Comparison of ENCODE assay signal across 15 cellular contexts in the genomic region with DNA sequence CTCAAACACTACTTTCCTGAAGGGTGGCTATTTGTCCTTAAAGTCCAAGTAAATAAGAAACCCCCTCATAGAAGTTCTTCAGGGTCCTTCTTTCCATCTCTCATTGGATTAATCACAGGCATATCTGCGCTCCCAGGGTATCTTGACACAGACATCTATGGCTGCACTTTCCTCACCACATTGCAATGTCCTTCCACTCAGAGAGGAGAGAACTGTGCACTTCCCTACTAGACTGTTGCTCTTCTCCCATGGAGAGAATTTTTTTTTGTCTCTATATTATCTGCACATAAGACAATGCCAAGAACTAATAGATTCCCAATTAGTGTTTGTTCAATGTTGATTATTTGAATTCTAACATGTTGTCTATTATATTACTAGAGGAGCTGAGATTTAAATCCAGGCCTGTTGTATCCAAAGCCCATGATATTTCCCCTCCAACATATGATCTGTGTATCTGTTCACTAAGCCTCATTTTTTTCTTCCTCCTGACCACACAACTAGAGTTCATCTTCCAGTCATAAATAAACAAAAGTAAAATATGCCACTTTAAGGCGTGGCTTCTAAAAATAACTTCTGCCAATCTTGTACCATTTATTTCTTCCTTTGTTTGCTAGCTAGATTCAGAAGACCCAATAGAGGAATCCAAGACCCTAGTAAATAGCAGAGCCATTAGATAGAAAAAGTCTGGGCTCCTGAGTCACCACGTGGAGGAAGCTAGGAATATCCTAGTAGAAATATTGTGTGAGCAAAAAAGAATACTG.
A peak's percentile ranks its signal among the peaks of the same experiment; 100 is the strongest.
DNase-seq lines count a peak whose midpoint lies in the region; ATAC-seq and TF ChIP-seq lines count a peak whose summit lies in the region.
"Had no signal": no experiment of that assay in that cellular context is flagged by ENCODE, and none has a peak within 500 bp of the region (broad histone marks: within the 10 kb centered on the region; RNA-seq: fewer than 3 reads in every experiment).

No MANE protein-coding gene starts in this region.

- BruUV-seq in Caco-2 (replicated peaks; lab: Mats Ljungman, UMichigan): no TSS peak

- no peaks in the 10 kb centered on the region for H3K36me3 Mint-ChIP-seq in Caco-2 (ENCODE audit: insufficient read depth, unreplicated experiment)

- H3K9ac ChIP-seq in mucosa of rectum (ENCODE audit: low read depth in 1 of 2, low read length in 2 of 2): no peak overlapping the region

- H3K4me1 ChIP-seq in Caco-2: peaks cover 31% of the 10 kb centered on the region
- H3K4me1 ChIP-seq in mucosa of rectum (ENCODE audit: control insufficient read depth in 2 of 2, insufficient read depth in 2 of 2, low read length in 2 of 2): peaks cover 0 to 13% of the 10 kb centered on the region in 2 donors
- H3K4me1 ChIP-seq in stomach: peaks cover 0 to 4% (median 0%) of the 10 kb centered on the region in 4 donors
- H3K4me1 ChIP-seq: pancreas, vagina had no signal

- 62 to 68% (median 65%) methylated on average over 3 of the region's 3 CpGs for WGBS in stomach, 5 donors

- ATAC-seq in GM21367 (IDR thresholded peaks at IDR 0.05; ENCODE audit: unreplicated experiment): no peak
- no peak for ATAC-seq in HG02970 (IDR thresholded peaks at IDR 0.05; ENCODE audit: low FRiP score, unreplicated experiment)
- no peak for ATAC-seq in GM21528 (IDR thresholded peaks at IDR 0.05; ENCODE audit: low FRiP score, unreplicated experiment)
- ATAC-seq: activated T-cell treated with anti-CD3 and anti-CD28 coated beads, Interleukin-2, amount 50 U/mL, for 72 hours had no signal

- peak overlapping the region; percentile 25 for H3K27ac Mint-ChIP-seq in Caco-2 (ENCODE audit: unreplicated experiment)
- H3K27ac Mint-ChIP-seq: activated T-cell treated with anti-CD3 and anti-CD28 coated beads, Interleukin-2, amount 50 U/mL, for 72 hours had no signal

- peaks cover 14% of the 10 kb centered on the region for H3K4me1 Mint-ChIP-seq in Caco-2 (ENCODE audit: low read depth, unreplicated experiment)

- peaks cover 8% of the 10 kb centered on the region for H3K9me3 Mint-ChIP-seq in Caco-2 (ENCODE audit: unreplicated experiment)
- H3K9me3 Mint-ChIP-seq: activated T-cell treated with anti-CD3 and anti-CD28 coated beads, Interleukin-2, amount 50 U/mL, for 72 hours had no signal

- TF ChIP-seq POLR2A in stomach (IDR thresholded peaks at IDR 0.05): no peak

- intact Hi-C loops in Caco-2 (cut with micrococcal nuclease; ENCODE audit: unreplicated experiment) (no loop called here), stomach (cut with DNase I; ENCODE audit: low total_unique reads) (no loop called here)

- POLR2A ChIA-PET in Caco-2 (lab: Charles Lee): no interaction called here

- no peak for TF ChIP-seq EP300 in stomach (IDR thresholded peaks at IDR 0.05)

- H3K27me3 Mint-ChIP-seq in Caco-2 (ENCODE audit: insufficient read depth, unreplicated experiment): no peaks in the 10 kb centered on the region

- no peak overlapping the region for H3K4me3 Mint-ChIP-seq in Caco-2 (ENCODE audit: unreplicated experiment)
- H3K4me3 Mint-ChIP-seq: activated T-cell treated with anti-CD3 and anti-CD28 coated beads, Interleukin-2, amount 50 U/mL, for 72 hours had no signal

- TF ChIP-seq CTCF in Caco-2 (IDR thresholded peaks at IDR 0.05; ENCODE audit: insufficient read depth in 1 of 2, low read depth in 1 of 2, low read length in 1 of 2, severe bottlenecking in 1 of 2, unreplicated experiment in 1 of 2): no peak
- TF ChIP-seq CTCF in stomach (IDR thresholded peaks at IDR 0.05): no peak

- H3K36me3 ChIP-seq in Caco-2 (ENCODE audit: control insufficient read depth, insufficient read depth, low read length): no peaks in the 10 kb centered on the region
- no peaks in the 10 kb centered on the region for H3K36me3 ChIP-seq in mucosa of rectum (ENCODE audit: control insufficient read depth in 2 of 2, insufficient read depth in 2 of 2, low read length in 2 of 2)
- H3K36me3 ChIP-seq in stomach: no peaks in the 10 kb centered on the region
- H3K36me3 ChIP-seq: pancreas, vagina had no signal

- CTCF ChIA-PET in Caco-2 (lab: Charles Lee): interaction anchor here (0.9 kb wide), 1 partner anchor 8 kb away, joined by 3 read pairs; no protein-coding TSS in a partner anchor

- no peak overlapping the region for H3K4me3 ChIP-seq in Caco-2 (ENCODE audit: low read depth, low read length)
- H3K4me3 ChIP-seq in mucosa of rectum (ENCODE audit: low read length in 2 of 2): peak overlapping the region in 1 of 2 donors; percentile 20
- no peak overlapping the region for H3K4me3 ChIP-seq in stomach
- H3K4me3 ChIP-seq: lung, pancreas, vagina had no signal

- H3K27ac ChIP-seq in mucosa of rectum (ENCODE audit: low read depth in 2 of 2, low read length in 2 of 2) (peak overlapping the region; percentile 35 to 64), stomach (peak overlapping the region in 2 of 5 donors; percentile 17 to 28)
- H3K27ac ChIP-seq: vagina had no signal

- DNase-seq in Caco-2 (no peak), LoVo (ENCODE audit: low spot score) (peak; percentile 53), dermis blood vessel endothelial cell (peak; percentile 64), stomach (no peak)
- DNase-seq: activated T-cell treated with anti-CD3 and anti-CD28 coated beads, Interleukin-2, amount 50 U/mL, for 72 hours; glutamatergic neuron; MM.1S; pancreas; T-helper 2 cell had no signal

- H3K9me3 ChIP-seq in Caco-2 (no peaks in the 10 kb centered on the region), mucosa of rectum (ENCODE audit: control insufficient read depth in 2 of 2, low read length in 2 of 2) (no peaks in the 10 kb centered on the region), stomach (no peaks in the 10 kb centered on the region)
- H3K9me3 ChIP-seq: pancreas, vagina had no signal

- H3K27me3 ChIP-seq in Caco-2 (replicated peaks; ENCODE audit: control insufficient read depth, insufficient read depth, low read length) (no peaks in the 10 kb centered on the region), mucosa of rectum (ENCODE audit: control insufficient read depth in 2 of 2, insufficient read depth in 2 of 2, low read length in 2 of 2) (no peaks in the 10 kb centered on the region), stomach (no peaks in the 10 kb centered on the region)
- H3K27me3 ChIP-seq: pancreas, vagina had no signal

Comparison
In these comparisons a context has a peak if more than half of its experiments do, and no peak if none do; other contexts are left out.
1. DNase-seq: peak in LoVo (single experiment) and dermis blood vessel endothelial cell (single experiment); none in Caco-2 (0 of 2) and stomach (single experiment).